ENCODE assay signal across 8 cellular contexts in genomic region chr3:139629033-139629432, GRCh38. TPM values are rescaled to one million over a fixed set of nuclear protein-coding genes. Genes with fewer than 3 reads are reported as not detected.
DNase-seq lines count a peak whose midpoint lies in the region.

No MANE protein-coding gene starts in this region.

- CTCF ChIA-PET in CD4-positive, alpha-beta memory T cell (lab: Charles Lee; ENCODE audit: partially characterized antibody): interaction anchor here (1.2 to 1.8 kb wide), 2 partner anchors 10 to 239 kb away, joined by 3 to 7 read pairs; partner anchors contain the start of gene COPB2

- H3K27ac ChIP-seq in CD4-positive, alpha-beta memory T cell (ENCODE audit: low read depth, low read length): no peak overlapping the region

- no peaks in the 10 kb centered on the region for H3K4me1 Mint-ChIP-seq in CD4-positive, alpha-beta memory T cell

- no peaks in the 10 kb centered on the region for H3K27me3 Mint-ChIP-seq in CD4-positive, alpha-beta memory T cell

- no peaks in the 10 kb centered on the region for H3K36me3 ChIP-seq in CD4-positive, alpha-beta memory T cell (ENCODE audit: insufficient read depth, low read length)

- POLR2A ChIA-PET in CD4-positive, alpha-beta memory T cell (lab: Charles Lee; ENCODE audit: partially characterized antibody): no interaction called here

- H3K36me3 Mint-ChIP-seq in CD4-positive, alpha-beta memory T cell: peaks cover 0 to 8% of the 10 kb centered on the region in 2 donors

- H3K4me1 ChIP-seq in CD4-positive, alpha-beta memory T cell (ENCODE audit: insufficient read depth, low read length): no peaks in the 10 kb centered on the region

- H3K4me3 Mint-ChIP-seq in CD4-positive, alpha-beta memory T cell: no peak overlapping the region

- intact Hi-C loops in CD4-positive, alpha-beta memory T cell (cut with micrococcal nuclease): no loop called here

- DNase-seq in NCI-H748 (lab: John Stamatoyannopoulos, UW; ENCODE audit: unreplicated experiment) (peak; percentile 8), NCI-H748 treated with DMSO at 0.1 percent for 48 hours (lab: John Stamatoyannopoulos, UW) (no peak), H4 (ENCODE audit: low spot score) (peak; percentile 59), NCI-H69 (lab: John Stamatoyannopoulos, UW) (peak; percentile 44), germinal center (ENCODE audit: low spot score) (peak; percentile 21), dedifferentiated amniotic fluid mesenchymal stem cell (ENCODE audit: extremely low spot score) (no peak), GOT3 (lab: John Stamatoyannopoulos, UW) (no peak)
- DNase-seq in CD4-positive, alpha-beta memory T cell: no peak

- peaks cover 0 to 4% (median 0%) of the 10 kb centered on the region in 8 donors for H3K9me3 Mint-ChIP-seq in CD4-positive, alpha-beta memory T cell

- no peaks in the 10 kb centered on the region for H3K27me3 ChIP-seq in CD4-positive, alpha-beta memory T cell (ENCODE audit: insufficient read depth, low read length)

- no peak overlapping the region for H3K4me3 ChIP-seq in CD4-positive, alpha-beta memory T cell (ENCODE audit: low read length in 2 of 2)

- H3K27ac Mint-ChIP-seq in CD4-positive, alpha-beta memory T cell: no peak overlapping the region

- H3K9me3 ChIP-seq in CD4-positive, alpha-beta memory T cell (ENCODE audit: control insufficient read depth in 1 of 2, low read length in 2 of 2): no peaks in the 10 kb centered on the region

RNA-seq across cellular contexts. Expression of gene NMNAT3, which starts 48.7 kb away (rescaled TPM):
- not detected in 2 replicates for total RNA-seq in H4 (2014; rRNA removed; shearing (Covaris generic))
- total RNA-seq in CD4-positive, alpha-beta memory T cell: 1 to 10 TPM; 2.6 to 4.0 TPM
- 1 to 10 TPM; 1.6 to 1.8 TPM for polyA plus RNA-seq in CD4-positive, alpha-beta memory T cell

Comparison
In these comparisons a context has a peak if more than half of its experiments do, and no peak if none do; other contexts are left out.
1. DNase-seq: peak in NCI-H748 (single experiment), H4 (single experiment), NCI-H69 (single experiment) and germinal center (single experiment); none in NCI-H748 treated with DMSO at 0.1 percent for 48 hours (single experiment), dedifferentiated amniotic fluid mesenchymal stem cell (single experiment), CD4-positive, alpha-beta memory T cell (0 of 5) and GOT3 (single experiment).